Comparison of ENCODE assay signal across 21 cellular contexts in the genomic region with DNA sequence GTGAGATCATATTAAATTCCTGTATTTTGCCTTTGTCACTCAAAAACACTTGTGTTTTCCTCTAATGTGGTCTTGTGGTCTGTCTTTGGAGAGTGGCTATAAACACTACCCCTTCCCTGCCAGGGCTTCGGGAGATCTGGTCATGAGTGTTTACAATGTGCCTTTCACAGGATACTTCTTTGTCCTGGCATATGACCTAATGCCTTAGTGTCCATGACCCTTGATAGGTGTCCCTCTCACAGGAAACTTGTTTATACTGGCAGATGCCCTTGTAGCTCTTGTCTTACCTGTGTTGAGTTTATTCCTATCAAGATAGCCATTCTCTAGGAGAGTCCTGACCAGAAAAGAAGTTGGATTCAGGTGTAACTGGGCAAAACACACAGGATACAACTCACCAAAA. TPM values are rescaled to one million over a fixed set of nuclear protein-coding genes. Genes with fewer than 3 reads are reported as not detected.
A peak's percentile ranks its signal among the peaks of the same experiment; 100 is the strongest.
DNase-seq lines count a peak whose midpoint lies in the region; ATAC-seq and TF ChIP-seq lines count a peak whose summit lies in the region.
"Had no signal": no experiment of that assay in that cellular context is flagged by ENCODE, and none has a peak within 500 bp of the region (broad histone marks: within the 10 kb centered on the region; RNA-seq: fewer than 3 reads in every experiment).

No MANE protein-coding gene starts in this region.

- H3K27ac Mint-ChIP-seq in HFFc6: peak overlapping the region; percentile 14; the same call in 1 of the 2 replicates
- peak overlapping the region; percentile 13 for H3K27ac Mint-ChIP-seq in endodermal cell
- peak overlapping the region; percentile 27 for H3K27ac Mint-ChIP-seq in progenitor cell of endocrine pancreas
- no peak overlapping the region for H3K27ac Mint-ChIP-seq in activated T-helper 1 cell treated with anti-CD3 and anti-CD28 coated beads, Interleukin-12 subunit alpha, Interleukin-12 subunit beta, Interleukin-2, Interleukin-4 antibody, amounts not matched to agents 30 ng/mL and 10 ng/mL and 1 ng/mL, durations not matched to agents 14 hours and 24 hours and 36 hours

- no peaks in the 10 kb centered on the region for H3K27me3 ChIP-seq in endodermal cell (ENCODE audit: control insufficient read depth, insufficient read depth, low read length, poor library complexity, severe bottlenecking)
- H3K27me3 ChIP-seq: SJSA1 had no signal

- no peak overlapping the region for H3K4me3 Mint-ChIP-seq in HFFc6
- no peak overlapping the region for H3K4me3 Mint-ChIP-seq in endodermal cell
- no peak overlapping the region for H3K4me3 Mint-ChIP-seq in progenitor cell of endocrine pancreas (ENCODE audit: low read depth)
- H3K4me3 Mint-ChIP-seq in activated T-helper 1 cell treated with anti-CD3 and anti-CD28 coated beads, Interleukin-12 subunit alpha, Interleukin-12 subunit beta, Interleukin-2, Interleukin-4 antibody, amounts not matched to agents 30 ng/mL and 10 ng/mL and 1 ng/mL, durations not matched to agents 14 hours and 24 hours and 36 hours: no peak overlapping the region

- H3K27ac ChIP-seq in endodermal cell (ENCODE audit: low read depth, low read length): no peak overlapping the region
- H3K27ac ChIP-seq: SJSA1 had no signal

- ATAC-seq in left ventricle myocardium superior: peak; percentile 35
- ATAC-seq in Right ventricle myocardium inferior: no peak
- no peak for ATAC-seq in GM21515 (IDR thresholded peaks at IDR 0.05; ENCODE audit: unreplicated experiment)
- ATAC-seq: GM12878 had no signal

- H3K36me3 Mint-ChIP-seq in HFFc6 (ENCODE audit: low read depth) (peaks cover 61% of the 10 kb centered on the region), endodermal cell (ENCODE audit: low read depth) (peaks cover 57% of the 10 kb centered on the region), progenitor cell of endocrine pancreas (ENCODE audit: insufficient read depth) (peaks cover 11% of the 10 kb centered on the region)
- peaks cover 8% of the 10 kb centered on the region for H3K36me3 Mint-ChIP-seq in activated T-helper 1 cell treated with anti-CD3 and anti-CD28 coated beads, Interleukin-12 subunit alpha, Interleukin-12 subunit beta, Interleukin-2, Interleukin-4 antibody, amounts not matched to agents 30 ng/mL and 10 ng/mL and 1 ng/mL, durations not matched to agents 14 hours and 24 hours and 36 hours (ENCODE audit: low read depth)

- TF ChIP-seq CTCF in HFFc6 (IDR thresholded peaks at IDR 0.05): no peak
- TF ChIP-seq CTCF in endodermal cell (conservative IDR thresholded peaks at IDR 0.05): no peak
- TF ChIP-seq CTCF in progenitor cell of endocrine pancreas (IDR thresholded peaks at IDR 0.05; ENCODE audit: unreplicated experiment): no peak

- peaks cover 78% of the 10 kb centered on the region for H3K4me1 Mint-ChIP-seq in HFFc6 (ENCODE audit: low read depth)
- peaks cover 4% of the 10 kb centered on the region for H3K4me1 Mint-ChIP-seq in endodermal cell
- H3K4me1 Mint-ChIP-seq in progenitor cell of endocrine pancreas (ENCODE audit: low read depth): peaks cover 15% of the 10 kb centered on the region
- peaks cover 19% of the 10 kb centered on the region for H3K4me1 Mint-ChIP-seq in activated T-helper 1 cell treated with anti-CD3 and anti-CD28 coated beads, Interleukin-12 subunit alpha, Interleukin-12 subunit beta, Interleukin-2, Interleukin-4 antibody, amounts not matched to agents 30 ng/mL and 10 ng/mL and 1 ng/mL, durations not matched to agents 14 hours and 24 hours and 36 hours (ENCODE audit: low read depth)

- H3K4me3 ChIP-seq in endodermal cell (ENCODE audit: low read length): no peak overlapping the region
- H3K4me3 ChIP-seq: GM12878, HAP-1, K562, SJSA1 had no signal

- DNase-seq in left ventricle myocardium superior (no peak), Right ventricle myocardium inferior (ENCODE audit: missing footprints) (no peak), HFFc6 (no peak), endodermal cell (no peak), progenitor cell of endocrine pancreas (ENCODE audit: low spot score, unreplicated experiment) (no peak), HuH-7.5 (ENCODE audit: low spot score) (no peak)
- DNase-seq in activated T-helper 1 cell treated with anti-CD3 and anti-CD28 coated beads, Interleukin-12 subunit alpha, Interleukin-12 subunit beta, Interleukin-2, Interleukin-4 antibody, amounts not matched to agents 30 ng/mL and 10 ng/mL and 1 ng/mL, durations not matched to agents 14 hours and 24 hours and 36 hours (ENCODE audit: low spot score): no peak
- DNase-seq: C1 segment of cervical spinal cord, GOT3, Kasumi-1, NCI-H1092 treated with DMSO at 0.1 percent for 48 hours, NCI-H1436, NCI-H187 treated with DMSO at 0.1 percent for 48 hours, NCI-H2171 treated with DMSO at 0.1 percent for 48 hours, NCI-H524, NCI-H748 treated with DMSO at 0.1 percent for 48 hours had no signal

- H3K36me3 ChIP-seq in endodermal cell (ENCODE audit: control insufficient read depth, insufficient read depth, low read length): peaks cover 72% of the 10 kb centered on the region
- H3K36me3 ChIP-seq: HAP-1 had no signal

- H3K9me3 Mint-ChIP-seq in HFFc6 (no peaks in the 10 kb centered on the region), endodermal cell (no peaks in the 10 kb centered on the region), progenitor cell of endocrine pancreas (ENCODE audit: low read depth) (peaks cover 3% of the 10 kb centered on the region)
- H3K9me3 Mint-ChIP-seq in activated T-helper 1 cell treated with anti-CD3 and anti-CD28 coated beads, Interleukin-12 subunit alpha, Interleukin-12 subunit beta, Interleukin-2, Interleukin-4 antibody, amounts not matched to agents 30 ng/mL and 10 ng/mL and 1 ng/mL, durations not matched to agents 14 hours and 24 hours and 36 hours: peaks cover 3% of the 10 kb centered on the region

- no peaks in the 10 kb centered on the region for H3K9me3 ChIP-seq in endodermal cell (ENCODE audit: control insufficient read depth, low read length)
- H3K9me3 ChIP-seq: HAP-1, SJSA1 had no signal

- H3K27me3 Mint-ChIP-seq in HFFc6 (ENCODE audit: insufficient read depth) (peaks cover 18% of the 10 kb centered on the region), endodermal cell (ENCODE audit: insufficient read depth) (no peaks in the 10 kb centered on the region), progenitor cell of endocrine pancreas (no peaks in the 10 kb centered on the region)
- H3K27me3 Mint-ChIP-seq in activated T-helper 1 cell treated with anti-CD3 and anti-CD28 coated beads, Interleukin-12 subunit alpha, Interleukin-12 subunit beta, Interleukin-2, Interleukin-4 antibody, amounts not matched to agents 30 ng/mL and 10 ng/mL and 1 ng/mL, durations not matched to agents 14 hours and 24 hours and 36 hours (ENCODE audit: insufficient read depth): no peaks in the 10 kb centered on the region

- H3K4me1 ChIP-seq in endodermal cell (ENCODE audit: control insufficient read depth, insufficient read depth, low read length): no peaks in the 10 kb centered on the region
- H3K4me1 ChIP-seq: HAP-1 had no signal

- no peak overlapping the region for H3K9ac ChIP-seq in endodermal cell (ENCODE audit: extremely low read depth, low read length, poor library complexity, severe bottlenecking)

- intact Hi-C loops in left ventricle myocardium superior (cut with micrococcal nuclease): no loop called here
- intact Hi-C loops in Right ventricle myocardium inferior (cut with DNase I): no loop called here
- intact Hi-C loops in activated T-helper 1 cell treated with anti-CD3 and anti-CD28 coated beads, Interleukin-12 subunit alpha, Interleukin-12 subunit beta, Interleukin-2, Interleukin-4 antibody, amounts not matched to agents 30 ng/mL and 10 ng/mL and 1 ng/mL, durations not matched to agents 14 hours and 24 hours and 36 hours (cut with micrococcal nuclease): no loop called here

- WGBS in endodermal cell (ENCODE audit: insufficient coverage in 1 of 2, insufficient read length in 1 of 2), 2 experiments: 100% methylated on average over 1 of the region's 1 CpG

RNA-seq across cellular contexts. Expression of gene USP53, which starts 17.8 kb away (rescaled TPM):
- total RNA-seq in left ventricle myocardium superior (34.6 TPM), Right ventricle myocardium inferior (32.8 TPM), endodermal cell (10 to 100 TPM; 32.6 to 60.8 TPM), progenitor cell of endocrine pancreas (19.8 and 20.9 TPM in 2 replicates)
- total RNA-seq in HFFc6 (2021; fragmentation: NEBNext Ultra II Directional; extraction: Animal tissue kit (Norgen Biotek cat#: 25700)): 100 to 1,000 TPM; 113 to 187 (median 120) TPM
- polyA plus RNA-seq in endodermal cell (2013, experiment 1 of 2): 10.2 TPM
- 10.1 TPM for polyA plus RNA-seq in endodermal cell (2013, experiment 2 of 2)
- 6.1 and 8.5 TPM in 2 replicates for total RNA-seq in activated T-helper 1 cell treated with anti-CD3 and anti-CD28 coated beads, Interleukin-12 subunit alpha, Interleukin-12 subunit beta, Interleukin-2, Interleukin-4 antibody, amounts not matched to agents 30 ng/mL and 10 ng/mL and 1 ng/mL, durations not matched to agents 14 hours and 24 hours and 36 hours
